Comparison of ENCODE assay signal across 8 cellular contexts in the genomic region with DNA sequence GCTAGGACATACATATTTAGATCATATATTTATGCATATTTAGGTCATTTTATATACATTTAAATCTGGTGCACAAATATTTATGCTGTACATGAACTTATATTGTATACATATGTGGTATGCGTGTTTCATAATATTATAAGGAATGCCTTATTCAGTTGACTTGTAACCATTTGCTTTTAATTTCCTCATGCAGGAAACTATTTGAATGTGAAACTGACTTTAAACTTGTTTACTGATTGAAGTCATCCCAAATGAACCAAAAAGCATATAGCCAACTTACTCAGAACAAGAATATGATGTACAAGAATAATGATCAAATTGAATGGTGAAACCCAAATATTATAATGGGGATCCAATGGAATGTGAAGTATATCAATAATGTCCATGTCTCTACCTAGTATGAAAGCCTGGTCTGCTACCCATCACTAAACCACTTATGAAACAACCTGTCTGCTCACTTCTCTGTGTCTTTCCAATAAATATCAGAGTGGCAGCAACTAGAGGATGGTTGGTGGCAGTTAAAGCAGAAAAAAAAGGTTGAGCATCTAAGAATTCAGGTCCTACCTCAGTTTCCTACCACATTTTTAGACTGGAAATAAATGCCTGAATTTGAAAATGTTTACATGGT. TPM values are rescaled to one million over a fixed set of nuclear protein-coding genes. Genes with fewer than 3 reads are reported as not detected.
DNase-seq lines count a peak whose midpoint lies in the region; ATAC-seq, FAIRE-seq and TF ChIP-seq lines count a peak whose summit lies in the region.

No MANE protein-coding gene starts in this region.

- no peaks in the 10 kb centered on the region for H3K79me2 ChIP-seq in OCI-LY1 (ENCODE audit: insufficient read depth, low read length)

- DNase-seq in GM12892 (ENCODE audit: insufficient read length) (no peak), NCI-H1092 (lab: John Stamatoyannopoulos, UW) (no peak), HuH-7 (ENCODE audit: low spot score) (no peak)
- DNase-seq in activated effector memory CD4-positive, alpha-beta T cell treated with anti-CD3 and anti-CD28 coated beads, Interleukin-2, amount 50 U/mL, for 16 hours = no peak
- DNase-seq in activated CD8-positive, alpha-beta memory T cell treated with anti-CD3 and anti-CD28 coated beads, Interleukin-2, amount 50 U/mL, for 4 hours = no peak

- no peaks in the 10 kb centered on the region for H4K20me1 ChIP-seq in OCI-LY1 (ENCODE audit: insufficient read depth, low read length)

- H3K36me3 ChIP-seq in OCI-LY1 (ENCODE audit: insufficient read depth, low read length) = no peaks in the 10 kb centered on the region

- ATAC-seq in GM21723 (IDR thresholded peaks at IDR 0.05; ENCODE audit: unreplicated experiment) = peak; percentile 47

- no peak for TF ChIP-seq POLR2A in GM12892 (IDR thresholded peaks at IDR 0.05; ENCODE audit: low read depth, low read length)

- no peak overlapping the region for H3K27ac ChIP-seq in OCI-LY1 (ENCODE audit: low read depth, low read length, poor library complexity, severe bottlenecking)

- H3K4me3 ChIP-seq in OCI-LY1 (ENCODE audit: low read depth, low read length, poor library complexity, severe bottlenecking) = peak overlapping the region; percentile 31
- peak overlapping the region; percentile 37 for H3K4me3 ChIP-seq in mononuclear cell (ENCODE audit: low read length)

- H3K27me3 ChIP-seq in OCI-LY1 (ENCODE audit: insufficient read depth, low read length) (no peaks in the 10 kb centered on the region), mononuclear cell (ENCODE audit: insufficient read depth, low read length) (no peaks in the 10 kb centered on the region)

- no peaks in the 10 kb centered on the region for H3F3A ChIP-seq in OCI-LY1 (ENCODE audit: insufficient read depth, low read length)

- H3K9me3 ChIP-seq in OCI-LY1 (ENCODE audit: low read length) = no peaks in the 10 kb centered on the region
- H3K9me3 ChIP-seq in mononuclear cell (ENCODE audit: low read depth, low read length) = no peaks in the 10 kb centered on the region

- peak overlapping the region; percentile 42 for H3K4me2 ChIP-seq in OCI-LY1 (ENCODE audit: low read length)

- H3K9me2 ChIP-seq in OCI-LY1 (ENCODE audit: low read depth, low read length) = no peaks in the 10 kb centered on the region

- H3K4me1 ChIP-seq in OCI-LY1 (ENCODE audit: insufficient read depth, low read length, severe bottlenecking) (peaks cover 3% of the 10 kb centered on the region), mononuclear cell (ENCODE audit: insufficient read depth, low read length) (peaks cover 20% of the 10 kb centered on the region)

- H2AFZ ChIP-seq in OCI-LY1 (ENCODE audit: low read length) = no peak overlapping the region

- peak; percentile 83 for FAIRE-seq in GM12892 (lab: Jason Lieb, UNC)

- H3K9ac ChIP-seq in OCI-LY1 (ENCODE audit: low read length) = no peak overlapping the region

- no peak for TF ChIP-seq CTCF in OCI-LY1 (IDR thresholded peaks at IDR 0.05; ENCODE audit: low read length)

RNA-seq across cellular contexts. Expression of gene RPS6KA5, which starts 38.3 kb away (rescaled TPM):
- polyA plus RNA-seq in GM12892 (2012; ENCODE audit: missing spikeins) = 1.1 TPM
- total RNA-seq in mononuclear cell = 12.5 TPM
